In the genomic region with DNA sequence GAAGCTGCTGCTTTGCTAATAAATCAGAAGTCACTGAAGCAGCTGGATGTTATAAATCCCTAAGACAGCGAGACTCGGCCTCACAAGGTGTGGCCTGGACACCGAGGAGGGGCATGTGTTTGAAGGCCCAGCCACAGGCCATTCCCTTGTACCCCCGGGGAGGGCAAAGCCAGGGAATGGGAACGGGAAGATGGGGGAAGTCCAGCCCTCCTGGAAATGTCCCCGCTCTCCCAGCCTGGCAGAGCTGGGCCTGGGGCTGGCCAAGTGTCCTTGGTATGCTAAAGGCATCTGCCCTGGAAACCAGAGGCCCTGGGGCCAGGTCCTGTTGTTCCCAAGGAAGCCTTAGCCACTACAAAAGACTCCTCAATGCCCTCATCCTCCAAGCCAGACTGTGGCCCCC, we compare ENCODE assay signal across 19 cellular contexts. TPM values are rescaled to one million over a fixed set of nuclear protein-coding genes. Genes with fewer than 3 reads are reported as not detected.
DNase-seq lines count a peak whose midpoint lies in the region; ATAC-seq and TF ChIP-seq lines count a peak whose summit lies in the region.
"Had no signal": no experiment of that assay in that cellular context is flagged by ENCODE, and none has a peak within 500 bp of the region (broad histone marks: within the 10 kb centered on the region; RNA-seq: fewer than 3 reads in every experiment).

No MANE protein-coding gene starts in this region.

- no peaks in the 10 kb centered on the region for H3K9me3 ChIP-seq in ascending aorta

- no peaks in the 10 kb centered on the region for H3K27me3 ChIP-seq in ascending aorta
- H3K27me3 ChIP-seq: hepatocyte had no signal

- ATAC-seq in HG03571 (IDR thresholded peaks at IDR 0.05; ENCODE audit: unreplicated experiment), result no peak
- ATAC-seq: activated naive CD8-positive, alpha-beta T cell treated with anti-CD3 and anti-CD28 coated beads, Interleukin-2, amount 50 U/mL, for 24 hours had no signal

- H3K27ac ChIP-seq in ascending aorta, result peak overlapping the region; percentile 43 to 80
- H3K27ac ChIP-seq: cardiac muscle cell, hepatocyte, neural progenitor cell had no signal

- H3K4me3 ChIP-seq in ascending aorta, result no peak overlapping the region
- H3K4me3 ChIP-seq: cardiac muscle cell, hepatocyte, neural progenitor cell had no signal

- H3K4me1 ChIP-seq in ascending aorta, result peaks cover 4 to 44% of the 10 kb centered on the region in 2 donors

- DNase-seq in G401 (ENCODE audit: low spot score) (peak; percentile 26), ascending aorta (ENCODE audit: low spot score in 2 of 2) (peak in 1 of 2 donors; percentile 64), left kidney (ENCODE audit: low read depth, low spot score) (peak; percentile 84), posterior vena cava (ENCODE audit: low spot score) (peak; percentile 72), NCI-H2227 treated with DMSO at 0.1 percent for 48 hours (lab: John Stamatoyannopoulos, UW) (no peak), NCI-H2107 (lab: John Stamatoyannopoulos, UW) (no peak)
- DNase-seq in stimulated activated CD4-positive, alpha-beta T cell treated with anti-CD3 and anti-CD28 coated beads, Interleukin-15, amount 100 ng/mL, for 24 hours, result no peak
- DNase-seq: activated CD4-positive, alpha-beta T cell treated with anti-CD3 and anti-CD28 coated beads, Interleukin-2, amount 50 U/mL, for 4 hours; activated naive CD8-positive, alpha-beta T cell treated with anti-CD3 and anti-CD28 coated beads, Interleukin-2, amount 50 U/mL, for 24 hours; effector memory CD4-positive, alpha-beta T cell; GOT3; MM.1S; NCI-H187; SHP77; stimulated activated CD4-positive, alpha-beta T cell treated with anti-CD3 and anti-CD28 coated beads, Interleukin-2, amount 100 ng/mL, for 48 hours had no signal

- peaks cover 2 to 21% of the 10 kb centered on the region in 2 donors for H3K36me3 ChIP-seq in ascending aorta
- H3K36me3 ChIP-seq: cardiac muscle cell, neural progenitor cell had no signal

- no peak for TF ChIP-seq CTCF in ascending aorta (IDR thresholded peaks at IDR 0.05)

- intact Hi-C loops in ascending aorta (cut with DNase I) (loop anchor here (2.0 to 10.0 kb wide), 2 partner anchors 283 to 1089 kb away; a partner anchor contains a TSS), posterior vena cava (cut with DNase I) (loop anchor here (10.0 kb wide), 1 partner anchor 279 kb away; no protein-coding TSS in a partner anchor)

- in situ Hi-C loops in G401 (cut with HindIII; ENCODE audit: low sequenced_read_pairs), result no loop called here

RNA-seq across cellular contexts. Expression of a gene that starts 11.2 kb away (rescaled TPM):
- not detected in 2 replicates for total RNA-seq in G401 (2014; rRNA removed; shearing (Covaris generic))
- total RNA-seq in ascending aorta (40.2 TPM), posterior vena cava (1 to 10 TPM; 3.3 to 5.2 TPM)

Comparison
In these comparisons a context has a peak if more than half of its experiments do, and no peak if none do; other contexts are left out.
1. DNase-seq: peak in G401 (single experiment), left kidney (single experiment) and posterior vena cava (single experiment); none in NCI-H2227 treated with DMSO at 0.1 percent for 48 hours (single experiment), NCI-H2107 (single experiment) and stimulated activated CD4-positive, alpha-beta T cell treated with anti-CD3 and anti-CD28 coated beads, Interleukin-15, amount 100 ng/mL, for 24 hours (single experiment).